In genomic region chr2:135603543-135603942, GRCh38 we compare ENCODE assay signal across 17 cellular contexts.
A peak's percentile ranks its signal among the peaks of the same experiment; 100 is the strongest.
DNase-seq lines count a peak whose midpoint lies in the region; ATAC-seq and TF ChIP-seq lines count a peak whose summit lies in the region.
"Had no signal": no experiment of that assay in that cellular context is flagged by ENCODE, and none has a peak within 500 bp of the region (broad histone marks: within the 10 kb centered on the region; RNA-seq: fewer than 3 reads in every experiment).

No MANE protein-coding gene starts in this region.

- no peak for TF ChIP-seq POLR2A in uterus (IDR thresholded peaks at IDR 0.05)

- H3K4me1 ChIP-seq in foreskin keratinocyte (no peaks in the 10 kb centered on the region), uterus (no peaks in the 10 kb centered on the region)
- H3K4me1 ChIP-seq in CD8-positive, alpha-beta T cell (ENCODE audit: insufficient read depth, low read length) = no peaks in the 10 kb centered on the region
- H3K4me1 ChIP-seq: BLaER1 had no signal

- H3K4me3 Mint-ChIP-seq in brain = no peak overlapping the region
- no peak overlapping the region for H3K4me3 Mint-ChIP-seq in CD8-positive, alpha-beta T cell
- H3K4me3 Mint-ChIP-seq in activated CD4-positive, alpha-beta T cell treated with anti-CD3 and anti-CD28 coated beads for 36 hours = no peak overlapping the region
- H3K4me3 Mint-ChIP-seq: CD14-positive monocyte; CD4-positive, alpha-beta memory T cell; H9 had no signal

- H3K27ac Mint-ChIP-seq in brain = peak overlapping the region in 3 of 5 experiments; percentile 13 to 81 (median 78)
- H3K27ac Mint-ChIP-seq in CD8-positive, alpha-beta T cell = no peak overlapping the region
- no peak overlapping the region for H3K27ac Mint-ChIP-seq in activated CD4-positive, alpha-beta T cell treated with anti-CD3 and anti-CD28 coated beads for 36 hours
- H3K27ac Mint-ChIP-seq: CD14-positive monocyte; CD4-positive, alpha-beta memory T cell; H9 had no signal

- H3K4me3 ChIP-seq in epithelial cell of esophagus (ENCODE audit: low read length) (no peak overlapping the region), uterus (no peak overlapping the region)
- no peak overlapping the region for H3K4me3 ChIP-seq in CD8-positive, alpha-beta T cell (ENCODE audit: low read depth, low read length)
- H3K4me3 ChIP-seq: BLaER1 had no signal

- TF ChIP-seq CTCF in brain (conservative IDR thresholded peaks at IDR 0.05) = no peak
- TF ChIP-seq CTCF in epithelial cell of esophagus (IDR thresholded peaks at IDR 0.05; ENCODE audit: insufficient read depth, low read depth, low read length, missing control alignments) = no peak
- no peak for TF ChIP-seq CTCF in foreskin keratinocyte (conservative IDR thresholded peaks at IDR 0.05)
- no peak for TF ChIP-seq CTCF in uterus (IDR thresholded peaks at IDR 0.05)
- no peak for TF ChIP-seq CTCF in CD8-positive, alpha-beta T cell (IDR thresholded peaks at IDR 0.05)

- CTCF ChIA-PET in CD8-positive, alpha-beta T cell (lab: Charles Lee) = interaction anchor here (3.3 kb wide), 1 partner anchor 106 kb away, joined by 12 read pairs; no protein-coding TSS in a partner anchor
- CTCF ChIA-PET in activated CD4-positive, alpha-beta T cell treated with anti-CD3 and anti-CD28 coated beads for 36 hours (lab: Charles Lee) = interaction anchor here (0.6 kb wide), 1 partner anchor 26 kb away, joined by 3 read pairs; no protein-coding TSS in a partner anchor

- H3K9me3 ChIP-seq in uterus = no peaks in the 10 kb centered on the region
- H3K9me3 ChIP-seq in CD8-positive, alpha-beta T cell (ENCODE audit: low read length) = no peaks in the 10 kb centered on the region

- H3K27ac ChIP-seq in foreskin keratinocyte (no peak overlapping the region), uterus (no peak overlapping the region)
- no peak overlapping the region for H3K27ac ChIP-seq in CD8-positive, alpha-beta T cell (ENCODE audit: low read depth, low read length)
- H3K27ac ChIP-seq: BLaER1 had no signal

- H3K27me3 ChIP-seq in foreskin keratinocyte = no peaks in the 10 kb centered on the region
- no peaks in the 10 kb centered on the region for H3K27me3 ChIP-seq in uterus
- H3K27me3 ChIP-seq in CD8-positive, alpha-beta T cell (ENCODE audit: insufficient read depth, low read length) = no peaks in the 10 kb centered on the region
- H3K27me3 ChIP-seq: BLaER1 had no signal

- peaks cover 8% of the 10 kb centered on the region for H3K4me1 Mint-ChIP-seq in brain
- peaks cover 7% of the 10 kb centered on the region for H3K4me1 Mint-ChIP-seq in CD8-positive, alpha-beta T cell (ENCODE audit: low read depth)
- H3K4me1 Mint-ChIP-seq in activated CD4-positive, alpha-beta T cell treated with anti-CD3 and anti-CD28 coated beads for 36 hours = no peaks in the 10 kb centered on the region
- H3K4me1 Mint-ChIP-seq: CD14-positive monocyte, H9 had no signal

- H3K9me3 Mint-ChIP-seq in brain = no peaks in the 10 kb centered on the region
- H3K9me3 Mint-ChIP-seq in CD8-positive, alpha-beta T cell = no peaks in the 10 kb centered on the region
- H3K9me3 Mint-ChIP-seq in activated CD4-positive, alpha-beta T cell treated with anti-CD3 and anti-CD28 coated beads for 36 hours (ENCODE audit: low read depth) = no peaks in the 10 kb centered on the region
- H3K9me3 Mint-ChIP-seq: CD14-positive monocyte; CD4-positive, alpha-beta memory T cell; H9 had no signal

- H3K36me3 Mint-ChIP-seq in brain = peaks cover 45% of the 10 kb centered on the region
- peaks cover 38% of the 10 kb centered on the region for H3K36me3 Mint-ChIP-seq in CD8-positive, alpha-beta T cell
- peaks cover 20% of the 10 kb centered on the region for H3K36me3 Mint-ChIP-seq in activated CD4-positive, alpha-beta T cell treated with anti-CD3 and anti-CD28 coated beads for 36 hours (ENCODE audit: low read depth)

- POLR2A ChIA-PET in CD8-positive, alpha-beta T cell (lab: Charles Lee) = no interaction called here
- POLR2A ChIA-PET in activated CD4-positive, alpha-beta T cell treated with anti-CD3 and anti-CD28 coated beads for 36 hours (lab: Charles Lee) = no interaction called here

- no peaks in the 10 kb centered on the region for H3K36me3 ChIP-seq in uterus
- peaks cover 13% of the 10 kb centered on the region for H3K36me3 ChIP-seq in CD8-positive, alpha-beta T cell (ENCODE audit: insufficient read depth, low read length)

- peak; percentile 38 for ATAC-seq in foreskin keratinocyte
- peak; percentile 28 for ATAC-seq in sciatic nerve
- ATAC-seq in CD8-positive, alpha-beta T cell = no peak
- ATAC-seq in GM21390 (IDR thresholded peaks at IDR 0.05; ENCODE audit: unreplicated experiment) = no peak
- ATAC-seq in activated CD4-positive, alpha-beta T cell treated with anti-CD3 and anti-CD28 coated beads for 36 hours = no peak
- ATAC-seq: HepG2 had no signal

- H3K27me3 Mint-ChIP-seq in brain = no peaks in the 10 kb centered on the region
- no peaks in the 10 kb centered on the region for H3K27me3 Mint-ChIP-seq in CD8-positive, alpha-beta T cell (ENCODE audit: low read depth)
- no peaks in the 10 kb centered on the region for H3K27me3 Mint-ChIP-seq in activated CD4-positive, alpha-beta T cell treated with anti-CD3 and anti-CD28 coated beads for 36 hours
- H3K27me3 Mint-ChIP-seq: CD4-positive, alpha-beta memory T cell had no signal

- intact Hi-C loops in sciatic nerve (cut with DNase I) (no loop called here), uterus (cut with DNase I; ENCODE audit: low total_unique reads) (no loop called here)
- intact Hi-C loops in CD8-positive, alpha-beta T cell (cut with DNase I, micrococcal nuclease) = loop anchor here in 1 of 2 experiments (5.0 kb wide), 1 partner anchor 616 kb away; no protein-coding TSS in a partner anchor
- intact Hi-C loops in activated CD4-positive, alpha-beta T cell treated with anti-CD3 and anti-CD28 coated beads for 36 hours (cut with DNase I, micrococcal nuclease) = no loop called here

- DNase-seq in epithelial cell of esophagus (ENCODE audit: low read depth) (peak; percentile 42), foreskin keratinocyte (peak; percentile 5 to 43), sciatic nerve (ENCODE audit: low spot score) (no peak), uterus (no peak)
- DNase-seq in CD8-positive, alpha-beta T cell = no peak
- no peak for DNase-seq in activated CD4-positive, alpha-beta T cell treated with anti-CD3 and anti-CD28 coated beads for 36 hours
- DNase-seq: 8988T; Calu3; CD4-positive, alpha-beta memory T cell; DMS79 treated with DMSO at 0.1 percent for 48 hours; GF-D8; H9 had no signal

Comparison
In these comparisons a context has a peak if more than half of its experiments do, and no peak if none do; other contexts are left out.
1. H3K27ac Mint-ChIP-seq: peak in brain (3 of 5); none in CD8-positive, alpha-beta T cell (single experiment) and activated CD4-positive, alpha-beta T cell treated with anti-CD3 and anti-CD28 coated beads for 36 hours (single experiment).
2. DNase-seq: peak in epithelial cell of esophagus (single experiment) and foreskin keratinocyte (2 of 2); none in sciatic nerve (single experiment), uterus (0 of 2), CD8-positive, alpha-beta T cell (0 of 7) and activated CD4-positive, alpha-beta T cell treated with anti-CD3 and anti-CD28 coated beads for 36 hours (single experiment).
3. ATAC-seq: peak in foreskin keratinocyte (single experiment) and sciatic nerve (single experiment); none in CD8-positive, alpha-beta T cell (single experiment), GM21390 (single experiment) and activated CD4-positive, alpha-beta T cell treated with anti-CD3 and anti-CD28 coated beads for 36 hours (single experiment).